In genomic region chr5:150175536-150175935, GRCh38 we compare ENCODE assay signal across 12 cellular contexts. TPM values are rescaled to one million over a fixed set of nuclear protein-coding genes. Genes with fewer than 3 reads are reported as not detected.
DNase-seq lines count a peak whose midpoint lies in the region; ATAC-seq and TF ChIP-seq lines count a peak whose summit lies in the region.
"Had no signal": no experiment of that assay in that cellular context is flagged by ENCODE, and none has a peak within 500 bp of the region (broad histone marks: within the 10 kb centered on the region; RNA-seq: fewer than 3 reads in every experiment).

No MANE protein-coding gene starts in this region.

- ATAC-seq in GM21360 (IDR thresholded peaks at IDR 0.05; ENCODE audit: unreplicated experiment) (no peak), GM19463 (IDR thresholded peaks at IDR 0.05; ENCODE audit: unreplicated experiment) (no peak)
- ATAC-seq: activated T-cell treated with anti-CD3 and anti-CD28 coated beads, Interleukin-2, amount 50 U/mL, for 72 hours; CD8-positive, alpha-beta T cell had no signal

- H3K4me1 ChIP-seq in left ventricle myocardium inferior (peaks cover 9% of the 10 kb centered on the region), right atrium auricular region (peaks cover 0 to 28% of the 10 kb centered on the region in 2 donors), PC-9 (replicated peaks; ENCODE audit: insufficient read depth) (no peaks in the 10 kb centered on the region)

- no peak overlapping the region for H3K4me2 ChIP-seq in PC-9

- no peaks in the 10 kb centered on the region for H4K20me1 ChIP-seq in PC-9 (ENCODE audit: insufficient read depth)

- no peak for DNase-seq in left ventricle myocardium inferior
- DNase-seq in right atrium auricular region (ENCODE audit: low spot score) = no peak
- DNase-seq in PC-9 = peak in 1 of 2 experiments; percentile 20
- peak; percentile 57 for DNase-seq in fibroblast of villous mesenchyme (ENCODE audit: low read depth)
- DNase-seq in activated naive CD4-positive, alpha-beta T cell treated with Interleukin-2 at 50 U/mL for 16 hours = no peak
- DNase-seq in G401 (ENCODE audit: low spot score) = no peak
- DNase-seq: activated T-cell treated with anti-CD3 and anti-CD28 coated beads, Interleukin-2, amount 50 U/mL, for 72 hours; CD8-positive, alpha-beta T cell had no signal

- CTCF ChIA-PET in PC-9 (lab: Charles Lee) = interaction anchor here (0.6 to 0.7 kb wide), 3 partner anchors 170 to 749 kb away, joined by 3 read pairs; no protein-coding TSS in a partner anchor

- H3K36me3 ChIP-seq in left ventricle myocardium inferior = no peaks in the 10 kb centered on the region
- H3K36me3 ChIP-seq in right atrium auricular region = no peaks in the 10 kb centered on the region
- H3K36me3 ChIP-seq in PC-9 (ENCODE audit: low read depth) = no peaks in the 10 kb centered on the region

- H2AFZ ChIP-seq in PC-9 = no peak overlapping the region

- no peaks in the 10 kb centered on the region for H3F3A ChIP-seq in PC-9 (ENCODE audit: insufficient read depth, low read depth)

- no peaks in the 10 kb centered on the region for H3K79me2 ChIP-seq in PC-9 (ENCODE audit: low read depth)

- intact Hi-C loops in left ventricle myocardium inferior (cut with micrococcal nuclease) (no loop called here), PC-9 (cut with micrococcal nuclease; ENCODE audit: unreplicated experiment) (no loop called here)

- H3K4me3 ChIP-seq in left ventricle myocardium inferior = no peak overlapping the region
- no peak overlapping the region for H3K4me3 ChIP-seq in right atrium auricular region
- H3K4me3 ChIP-seq in PC-9 = no peak overlapping the region
- no peak overlapping the region for H3K4me3 ChIP-seq in fibroblast of villous mesenchyme (ENCODE audit: low read depth, low read length)

- H3K27me3 ChIP-seq in left ventricle myocardium inferior (ENCODE audit: low read depth) (peaks cover 7% of the 10 kb centered on the region), right atrium auricular region (no peaks in the 10 kb centered on the region), PC-9 (ENCODE audit: insufficient read depth, low read depth) (no peaks in the 10 kb centered on the region)

- POLR2A ChIA-PET in PC-9 (lab: Charles Lee; ENCODE audit: unreplicated experiment) = no interaction called here

- H3K9me2 ChIP-seq in PC-9 (ENCODE audit: insufficient read depth) = no peaks in the 10 kb centered on the region

- TF ChIP-seq CTCF in left ventricle myocardium inferior (IDR thresholded peaks at IDR 0.05; ENCODE audit: borderline replicate concordance) = peak; percentile 40
- TF ChIP-seq CTCF in right atrium auricular region (IDR thresholded peaks at IDR 0.05) = peak in 1 of 2 donors; percentile 50
- peak; percentile 54; the same call in 1 of the 2 replicates for TF ChIP-seq CTCF in PC-9 (conservative IDR thresholded peaks at IDR 0.05)
- peak; percentile 75 for TF ChIP-seq CTCF in fibroblast of villous mesenchyme (IDR thresholded peaks at IDR 0.05; ENCODE audit: insufficient read depth, low read depth, low read length)

- no peaks in the 10 kb centered on the region for H3K9me3 ChIP-seq in left ventricle myocardium inferior (replicated peaks)
- H3K9me3 ChIP-seq in right atrium auricular region = no peaks in the 10 kb centered on the region
- no peaks in the 10 kb centered on the region for H3K9me3 ChIP-seq in PC-9 (ENCODE audit: insufficient read depth, low read depth)

- in situ Hi-C loops in G401 (cut with HindIII; ENCODE audit: low sequenced_read_pairs) = no loop called here

- H3K27ac ChIP-seq in left ventricle myocardium inferior (replicated peaks) (no peak overlapping the region), right atrium auricular region (no peak overlapping the region), PC-9 (no peak overlapping the region)

- no TSS peak for BruUV-seq in PC-9 (replicated peaks; lab: Mats Ljungman, UMichigan)

RNA-seq across cellular contexts. Expression of gene CDX1, which starts 9.0 kb away (rescaled TPM):
- not detected for total RNA-seq in left ventricle myocardium inferior
- not detected for total RNA-seq in right atrium auricular region
- not detected in 2 replicates for total RNA-seq in PC-9 (2021)
- under 0.01 and 0.64 TPM in 2 replicates for total RNA-seq in fibroblast of villous mesenchyme
- total RNA-seq in G401 (2014; rRNA removed; shearing (Covaris generic)) = not detected in 2 replicates
- total RNA-seq: activated T-cell treated with anti-CD3 and anti-CD28 coated beads, Interleukin-2, amount 50 U/mL, for 72 hours; CD8-positive, alpha-beta T cell; subcutaneous adipose tissue had no signal

RNA-seq across cellular contexts. Expression of gene SLC6A7, which starts 14.3 kb away (rescaled TPM):
- total RNA-seq in left ventricle myocardium inferior (not detected), right atrium auricular region (not detected), PC-9 (2021) (0.25 TPM in 1 of 2 replicates, not detected in the other), fibroblast of villous mesenchyme (under 0.01 TPM in 2 replicates)
- not detected in 2 replicates for total RNA-seq in G401 (2014; rRNA removed; shearing (Covaris generic))
- total RNA-seq: activated T-cell treated with anti-CD3 and anti-CD28 coated beads, Interleukin-2, amount 50 U/mL, for 72 hours; CD8-positive, alpha-beta T cell; mucosa of gallbladder had no signal

RNA-seq across cellular contexts. Expression of gene PDGFRB, which starts 19.9 kb away (rescaled TPM):
- total RNA-seq in left ventricle myocardium inferior = 39.7 TPM
- total RNA-seq in right atrium auricular region = 10 to 100 TPM; 68.3 to 68.7 TPM
- total RNA-seq in PC-9 (2021) = 0.08 TPM in 1 of 2 replicates, not detected in the other
- 341 TPM in 2 replicates for total RNA-seq in fibroblast of villous mesenchyme
- total RNA-seq in G401 (2014; rRNA removed; shearing (Covaris generic)) = 21.0 and 31.1 TPM in 2 replicates

Comparison
In these comparisons a context has a peak if more than half of its experiments do, and no peak if none do; other contexts are left out.
1. RNA of gene PDGFRB, which starts 19.9 kb away (total RNA-seq): 341 TPM in fibroblast of villous mesenchyme, 68.3 to 68.7 TPM in right atrium auricular region, 39.7 TPM in left ventricle myocardium inferior (single experiment) and 21.0 to 31.1 TPM in G401; 0.08 TPM in PC-9; every median in the first group is over 10 times any median in the second.